ENCODE assay signal across 18 cellular contexts in genomic region chr22:36440429-36441002, GRCh38. TPM values are rescaled to one million over a fixed set of nuclear protein-coding genes. Genes with fewer than 3 reads are reported as not detected.
DNase-seq lines count a peak whose midpoint lies in the region; ATAC-seq and TF ChIP-seq lines count a peak whose summit lies in the region.
"Had no signal": no experiment of that assay in that cellular context is flagged by ENCODE, and none has a peak within 500 bp of the region (broad histone marks: within the 10 kb centered on the region; RNA-seq: fewer than 3 reads in every experiment).

No MANE protein-coding gene starts in this region.

- H3K56ac ChIP-seq in IMR-90 (ENCODE audit: extremely low read depth, insufficient read depth, low read length): peak overlapping the region; percentile 72; the same call in 1 of the 2 replicates

- peak overlapping the region; percentile 95 for H4K91ac ChIP-seq in IMR-90 (ENCODE audit: insufficient read depth, low read depth, low read length)

- H3K27ac ChIP-seq in SK-N-SH (ENCODE audit: low read depth in 2 of 2, low read length in 1 of 2): peak overlapping the region in 1 of 2 experiments; percentile 84; a peak in 2 of 4 replicates
- H3K27ac ChIP-seq in IMR-90 (ENCODE audit: insufficient read depth, low read length): no peak overlapping the region; the same call in none of the 2 replicates
- H3K27ac ChIP-seq in hepatocyte: peak overlapping the region; percentile 76
- H3K27ac ChIP-seq: 22Rv1 had no signal

- H3K23ac ChIP-seq in IMR-90 (ENCODE audit: low read depth, low read length): peak overlapping the region; percentile 74; the same call in 1 of the 2 replicates

- H2BK5ac ChIP-seq in IMR-90 (ENCODE audit: low read depth, low read length, poor library complexity, severe bottlenecking): peak overlapping the region; percentile 5

- H3K4ac ChIP-seq in IMR-90 (ENCODE audit: low read depth, low read length): peak overlapping the region; percentile 96

- H2AK9ac ChIP-seq in IMR-90 (replicated peaks; ENCODE audit: low read depth, low read length, poor library complexity): no peak overlapping the region

- peak overlapping the region; percentile 45; the same call in 1 of the 2 replicates for H3K4me2 ChIP-seq in SK-N-SH
- H3K4me2 ChIP-seq in IMR-90 (ENCODE audit: low read depth, low read length): no peak overlapping the region
- H3K4me2 ChIP-seq in hepatocyte: no peak overlapping the region

- H3K36me3 ChIP-seq in SK-N-SH (replicated peaks in 1 of 2; ENCODE audit: control insufficient read depth in 1 of 2, insufficient read depth in 2 of 2, low read length in 1 of 2) (no peaks in the 10 kb centered on the region), IMR-90 (ENCODE audit: control insufficient read depth, insufficient read depth, low read length) (no peaks in the 10 kb centered on the region), hepatocyte (replicated peaks; ENCODE audit: insufficient read depth, low read depth) (no peaks in the 10 kb centered on the region)
- H3K36me3 ChIP-seq: colonic mucosa, right lobe of liver had no signal

- intact Hi-C loops in IMR-90 (cut with micrococcal nuclease): no loop called here

- peak overlapping the region; percentile 97 for H2BK20ac ChIP-seq in IMR-90 (ENCODE audit: low read depth, low read length)

- H3K9me3 ChIP-seq in SK-N-SH: no peaks in the 10 kb centered on the region
- H3K9me3 ChIP-seq in IMR-90 (ENCODE audit: control insufficient read depth, insufficient read depth, low read length): peaks cover 2% of the 10 kb centered on the region; the same call in 1 of the 2 replicates
- H3K9me3 ChIP-seq in hepatocyte (ENCODE audit: low read depth): no peaks in the 10 kb centered on the region
- H3K9me3 ChIP-seq: colonic mucosa, right lobe of liver had no signal

- H3K14ac ChIP-seq in IMR-90 (replicated peaks; ENCODE audit: low read depth, low read length): peak overlapping the region; percentile 78

- peak overlapping the region; percentile 96 for H2AK5ac ChIP-seq in IMR-90 (ENCODE audit: low read depth, low read length)

- ATAC-seq in SK-N-SH treated with all-trans-retinoic acid at 6 μM for 48 hours (no peak), IMR-90 (ENCODE audit: low read depth) (no peak), WTC11 (no peak)

- H2BK120ac ChIP-seq in IMR-90 (ENCODE audit: low read depth, low read length): peak overlapping the region; percentile 95

- H3K9me3 Mint-ChIP-seq in progenitor cell of endocrine pancreas (ENCODE audit: low read depth) (no peaks in the 10 kb centered on the region), WTC11 (peaks cover 7% of the 10 kb centered on the region; the same call in 1 of the 2 replicates)
- H3K9me3 Mint-ChIP-seq: activated B cell treated with CpG ODN at 0.5 μM for 24 hours had no signal

- in situ Hi-C loops in IMR-90 (cut with MboI; ENCODE audit: low sequenced_read_pairs): no loop called here

- no peaks in the 10 kb centered on the region for H4K20me1 ChIP-seq in SK-N-SH (ENCODE audit: insufficient read depth)
- H4K20me1 ChIP-seq in IMR-90 (ENCODE audit: insufficient read depth, low read length): no peaks in the 10 kb centered on the region; the same call in none of the 2 replicates
- no peaks in the 10 kb centered on the region for H4K20me1 ChIP-seq in hepatocyte (ENCODE audit: insufficient read depth, poor library complexity, severe bottlenecking)

- H3K18ac ChIP-seq in IMR-90 (ENCODE audit: low read depth, low read length): peak overlapping the region; percentile 32

- H3K4me3 Mint-ChIP-seq in progenitor cell of endocrine pancreas (ENCODE audit: low read depth) (no peak overlapping the region), WTC11 (no peak overlapping the region)
- H3K4me3 Mint-ChIP-seq: activated B cell treated with CpG ODN at 0.5 μM for 24 hours had no signal

- H3K4me1 Mint-ChIP-seq in progenitor cell of endocrine pancreas (ENCODE audit: low read depth) (peaks cover 15% of the 10 kb centered on the region), WTC11 (peaks cover 31% of the 10 kb centered on the region)

- TF ChIP-seq POLR2A in IMR-90 (IDR thresholded peaks at IDR 0.05; ENCODE audit: low read depth, low read length): no peak

- no peak for TF ChIP-seq EP300 in SK-N-SH (IDR thresholded peaks at IDR 0.05; ENCODE audit: borderline replicate concordance in 1 of 2, low read depth in 1 of 2, low read length in 1 of 2)

- H3K27ac Mint-ChIP-seq in progenitor cell of endocrine pancreas (peak overlapping the region; percentile 60), WTC11 (no peak overlapping the region; the same call in 1 of the 2 replicates)
- H3K27ac Mint-ChIP-seq: activated B cell treated with CpG ODN at 0.5 μM for 24 hours had no signal

- H3K27me3 ChIP-seq in SK-N-SH (ENCODE audit: insufficient read depth): no peaks in the 10 kb centered on the region
- no peaks in the 10 kb centered on the region for H3K27me3 ChIP-seq in IMR-90 (ENCODE audit: control insufficient read depth, insufficient read depth, low read length)
- H3K27me3 ChIP-seq in hepatocyte: no peaks in the 10 kb centered on the region
- H3K27me3 ChIP-seq: colonic mucosa, right lobe of liver had no signal

- DNase-seq in SK-N-SH (no peak), IMR-90 (no peak), hepatocyte (ENCODE audit: low spot score) (peak; percentile 3), progenitor cell of endocrine pancreas (ENCODE audit: low spot score, unreplicated experiment) (no peak), WTC11 (ENCODE audit: low spot score) (no peak), COLO829 (ENCODE audit: low spot score) (no peak), NCI-H1048 (lab: John Stamatoyannopoulos, UW) (no peak)
- DNase-seq: activated B cell treated with CpG ODN at 0.5 μM for 24 hours, activated gamma-delta T cell treated with Interleukin-2 at 50 U/mL for 16 hours, DMS153, midbrain, NCI-H1092 treated with DMSO at 0.1 percent for 48 hours, NCI-H2081 treated with DMSO at 0.1 percent for 48 hours, NCI-H510A treated with DMSO at 0.1 percent for 48 hours had no signal

- TF ChIP-seq RAD21 in SK-N-SH (IDR thresholded peaks at IDR 0.05; ENCODE audit: low read length) (no peak), IMR-90 (IDR thresholded peaks at IDR 0.05; ENCODE audit: low read length) (no peak)

- POLR2A ChIA-PET in SK-N-SH (lab: Yijun Ruan, JAX) (no interaction called here), IMR-90 (lab: Charles Lee; ENCODE audit: unreplicated experiment) (no interaction called here), WTC11 (lab: Charles Lee) (no interaction called here)

- WGBS in SK-N-SH (ENCODE audit: low lambda C conversion rate): 88% methylated on average over 8 of the region's 8 CpGs
- whole genome bisulfite sequencing in IMR-90 (ENCODE audit: extremely low coverage in 2 of 2, insufficient read length in 1 of 2), 2 experiments: no CpG with 5 or more reads among the region's 8 CpGs
- WGBS in hepatocyte (ENCODE audit: low lambda C conversion rate, missing lambda C conversion rate): 93% methylated on average over 8 of the region's 8 CpGs

- peak overlapping the region; percentile 92 for H2BK15ac ChIP-seq in IMR-90 (ENCODE audit: low read depth, low read length)

- H2AFZ ChIP-seq in SK-N-SH (ENCODE audit: low read depth) (no peak overlapping the region), IMR-90 (replicated peaks; ENCODE audit: low read length, poor library complexity) (peak overlapping the region; percentile 61), hepatocyte (no peak overlapping the region)

- CTCF ChIA-PET in SK-N-SH (lab: Yijun Ruan, JAX): interaction anchor here (0.9 kb wide), 1 partner anchor 89 kb away, joined by 3 read pairs; no protein-coding TSS in a partner anchor
- CTCF ChIA-PET in IMR-90 (lab: Yijun Ruan, JAX): no interaction called here
- CTCF ChIA-PET in WTC11 (lab: Charles Lee): interaction anchor here (2.4 kb wide), 1 partner anchor 30 kb away, joined by 9 read pairs; no protein-coding TSS in a partner anchor

- H3K4me1 ChIP-seq in SK-N-SH (ENCODE audit: control insufficient read depth in 1 of 2, insufficient read depth in 2 of 2, low read depth in 1 of 2, low read length in 1 of 2) (peaks cover 0 to 16% of the 10 kb centered on the region in 2 experiments; a peak in 2 of 4 replicates), IMR-90 (ENCODE audit: control insufficient read depth, insufficient read depth, low read length) (peaks cover 18% of the 10 kb centered on the region), hepatocyte (ENCODE audit: insufficient read depth) (peaks cover 17% of the 10 kb centered on the region)

- peaks cover 0 to 34% of the 10 kb centered on the region in 2 experiments; a peak in 3 of 4 replicates for H3K79me1 ChIP-seq in IMR-90 (ENCODE audit: low read depth in 1 of 2, low read length in 2 of 2)

- H3K9me1 ChIP-seq in IMR-90 (ENCODE audit: insufficient read depth, low read length): peaks cover 7% of the 10 kb centered on the region

- H4K5ac ChIP-seq in IMR-90 (ENCODE audit: low read depth, low read length): peak overlapping the region; percentile 51

- no TSS peak for BruUV-seq in IMR-90 (replicated peaks; lab: Mats Ljungman, UMichigan)

- H3K9me2 ChIP-seq in SK-N-SH (no peaks in the 10 kb centered on the region), hepatocyte (replicated peaks; ENCODE audit: insufficient read depth) (no peaks in the 10 kb centered on the region)

- H3K4me3 ChIP-seq in SK-N-SH (ENCODE audit: low read depth in 2 of 2, low read length in 1 of 2): no peak overlapping the region
- H3K4me3 ChIP-seq in IMR-90 (ENCODE audit: insufficient read depth, low read depth, low read length): no peak overlapping the region
- H3K4me3 ChIP-seq in hepatocyte: no peak overlapping the region
- H3K4me3 ChIP-seq: colonic mucosa, right lobe of liver had no signal

- H3K9ac ChIP-seq in SK-N-SH (no peak overlapping the region), IMR-90 (ENCODE audit: low read depth, low read length) (no peak overlapping the region; the same call in 1 of the 2 replicates)

- dilution Hi-C loops in IMR-90 (cut with HindIII; ENCODE audit: low sequenced_read_pairs, unreplicated experiment): no loop called here

- no peaks in the 10 kb centered on the region for H3K79me2 ChIP-seq in SK-N-SH (ENCODE audit: insufficient read depth)
- no peaks in the 10 kb centered on the region for H3K79me2 ChIP-seq in hepatocyte

- no peaks in the 10 kb centered on the region for H3K36me3 Mint-ChIP-seq in progenitor cell of endocrine pancreas (ENCODE audit: insufficient read depth)
- no peaks in the 10 kb centered on the region for H3K36me3 Mint-ChIP-seq in WTC11

- H3K27me3 Mint-ChIP-seq in progenitor cell of endocrine pancreas (no peaks in the 10 kb centered on the region), WTC11 (ENCODE audit: low read depth) (no peaks in the 10 kb centered on the region)
- H3K27me3 Mint-ChIP-seq: activated B cell treated with CpG ODN at 0.5 μM for 24 hours had no signal

- TF ChIP-seq CTCF in SK-N-SH (IDR thresholded peaks at IDR 0.05) (no peak), IMR-90 (conservative IDR thresholded peaks at IDR 0.05; ENCODE audit: low read depth, low read length) (no peak), hepatocyte (IDR thresholded peaks at IDR 0.05; ENCODE audit: poor library complexity) (no peak), progenitor cell of endocrine pancreas (IDR thresholded peaks at IDR 0.05; ENCODE audit: unreplicated experiment) (no peak), WTC11 (IDR thresholded peaks at IDR 0.05) (no peak)

- H4K8ac ChIP-seq in IMR-90 (ENCODE audit: low read depth in 2 of 2, low read length in 2 of 2): peak overlapping the region; percentile 22 to 86; a peak in 3 of 4 replicates

- H3F3A ChIP-seq in SK-N-SH (replicated peaks; ENCODE audit: insufficient read depth): peaks cover 30% of the 10 kb centered on the region

RNA-seq across cellular contexts. Expression of gene TXN2, which starts 40.9 kb away (rescaled TPM):
- polyA plus RNA-seq in SK-N-SH (2012; rRNA removed) (251 and 284 TPM in 2 replicates), IMR-90 (2012; rRNA removed) (166 and 175 TPM in 2 replicates), hepatocyte (129 and 131 TPM in 2 replicates)
- polyA plus RNA-seq in SK-N-SH (2012; cell fraction: cytosol; rRNA removed): 212 and 258 TPM in 2 replicates
- 151 and 162 TPM in 2 replicates for polyA plus RNA-seq in SK-N-SH (2012; cell fraction: nucleus; rRNA removed)
- total RNA-seq in IMR-90 (2012; rRNA removed) (49.6 and 51.7 TPM in 2 replicates), hepatocyte (42.6 and 52.9 TPM in 2 replicates), progenitor cell of endocrine pancreas (55.0 and 59.6 TPM in 2 replicates), WTC11 (2021) (57.6 to 61.6 TPM (median 58.8 TPM) in 3 replicates)
- 175 and 176 TPM in 2 replicates for polyA plus RNA-seq in IMR-90 (2012; cell fraction: cytosol; rRNA removed)
- 99.2 and 111 TPM in 2 replicates for polyA plus RNA-seq in IMR-90 (2012; cell fraction: nucleus; rRNA removed; ENCODE audit: low replicate concordance)

RNA-seq across cellular contexts. Expression of gene MYH9, which starts 52.7 kb away (rescaled TPM):
- polyA plus RNA-seq in SK-N-SH (2012; rRNA removed) (202 and 303 TPM in 2 replicates), IMR-90 (2012; rRNA removed) (475 and 507 TPM in 2 replicates), hepatocyte (125 and 140 TPM in 2 replicates)
- polyA plus RNA-seq in SK-N-SH (2012; cell fraction: cytosol; rRNA removed): 181 and 225 TPM in 2 replicates
- polyA plus RNA-seq in SK-N-SH (2012; cell fraction: nucleus; rRNA removed): 401 and 439 TPM in 2 replicates
- total RNA-seq in IMR-90 (2012; rRNA removed) (554 and 783 TPM in 2 replicates), hepatocyte (149 and 188 TPM in 2 replicates), progenitor cell of endocrine pancreas (299 and 306 TPM in 2 replicates), WTC11 (2021) (272 to 288 TPM (median 277 TPM) in 3 replicates)
- polyA plus RNA-seq in IMR-90 (2012; cell fraction: cytosol; rRNA removed): 197 and 382 TPM in 2 replicates
- 449 and 493 TPM in 2 replicates for polyA plus RNA-seq in IMR-90 (2012; cell fraction: nucleus; rRNA removed; ENCODE audit: low replicate concordance)
